18 cellular contexts compared by ENCODE assay signal in genomic region chr2:25400576-25401241, GRCh38. TPM values are rescaled to one million over a fixed set of nuclear protein-coding genes. Genes with fewer than 3 reads are reported as not detected.
A peak's percentile ranks its signal among the peaks of the same experiment; 100 is the strongest.
DNase-seq lines count a peak whose midpoint lies in the region; ATAC-seq, FAIRE-seq and TF ChIP-seq lines count a peak whose summit lies in the region.
"Had no signal": no experiment of that assay in that cellular context is flagged by ENCODE, and none has a peak within 500 bp of the region (broad histone marks: within the 10 kb centered on the region; RNA-seq: fewer than 3 reads in every experiment).

No MANE protein-coding gene starts in this region.

- no peak for TF ChIP-seq CTCF in hepatocyte (IDR thresholded peaks at IDR 0.05; ENCODE audit: poor library complexity)

- H2AFZ ChIP-seq in hepatocyte, result no peak overlapping the region

- no peak for ATAC-seq in GM18868 (IDR thresholded peaks at IDR 0.05; ENCODE audit: unreplicated experiment)
- ATAC-seq: activated CD4-positive, alpha-beta T cell treated with anti-CD3 and anti-CD28 coated beads for 36 hours; Panc1 had no signal

- H3K9me2 ChIP-seq in hepatocyte (replicated peaks; ENCODE audit: insufficient read depth), result no peaks in the 10 kb centered on the region

- H3K9me3 ChIP-seq in BLaER1 (no peaks in the 10 kb centered on the region), hepatocyte (ENCODE audit: low read depth) (no peaks in the 10 kb centered on the region)
- H3K9me3 ChIP-seq: SJSA1 had no signal

- DNase-seq in DMS 273 treated with DMSO at 0.1 percent for 48 hours (lab: John Stamatoyannopoulos, UW), result peak; percentile 79
- peak; percentile 32 for DNase-seq in OCI-M1 (lab: John Stamatoyannopoulos, UW)
- no peak for DNase-seq in hepatocyte (ENCODE audit: low spot score)
- DNase-seq in NAMALWA (ENCODE audit: low spot score), result no peak
- DNase-seq in GM19239 (ENCODE audit: insufficient read length, low spot score), result no peak
- DNase-seq: activated CD4-positive, alpha-beta T cell treated with anti-CD3 and anti-CD28 coated beads for 36 hours; activated CD8-positive, alpha-beta memory T cell treated with anti-CD3 and anti-CD28 coated beads, Interleukin-2, amount 50 U/mL, for 48 hours; activated gamma-delta T cell treated with Interleukin-2 at 50 U/mL for 16 hours; effector CD8-positive, alpha-beta T cell; immature natural killer cell; NCI-H2029 treated with DMSO at 0.1 percent for 48 hours; stimulated activated CD4-positive, alpha-beta T cell treated with anti-CD3 and anti-CD28 coated beads, Interleukin-2, amount 100 ng/mL, for 48 hours had no signal

- 72% methylated on average over 3 of the region's 3 CpGs for WGBS in hepatocyte (ENCODE audit: low lambda C conversion rate, missing lambda C conversion rate)

- peaks cover 68% of the 10 kb centered on the region for H3K4me1 ChIP-seq in BLaER1
- peaks cover 8% of the 10 kb centered on the region for H3K4me1 ChIP-seq in hepatocyte (ENCODE audit: insufficient read depth)
- H3K4me1 ChIP-seq: SJSA1 had no signal

- H3K27me3 ChIP-seq in BLaER1, result no peaks in the 10 kb centered on the region
- H3K27me3 ChIP-seq in hepatocyte, result no peaks in the 10 kb centered on the region
- H3K27me3 ChIP-seq: SJSA1 had no signal

- H4K20me1 ChIP-seq in BLaER1 (no peaks in the 10 kb centered on the region), hepatocyte (ENCODE audit: insufficient read depth, poor library complexity, severe bottlenecking) (no peaks in the 10 kb centered on the region)

- H3K36me3 ChIP-seq in BLaER1 (peaks cover 3% of the 10 kb centered on the region; the same call in 1 of the 2 replicates), hepatocyte (replicated peaks; ENCODE audit: insufficient read depth, low read depth) (no peaks in the 10 kb centered on the region)
- H3K36me3 ChIP-seq: SJSA1 had no signal

- H3K9ac ChIP-seq in BLaER1, result no peak overlapping the region

- H3K4me3 ChIP-seq in BLaER1 (no peak overlapping the region), hepatocyte (no peak overlapping the region)
- H3K4me3 ChIP-seq: lung, SJSA1 had no signal

- peak overlapping the region; percentile 22; the same call in 1 of the 2 replicates for H3K27ac ChIP-seq in BLaER1
- peak overlapping the region; percentile 82 for H3K27ac ChIP-seq in hepatocyte
- H3K27ac ChIP-seq: SJSA1 had no signal

- FAIRE-seq in GM19239 (lab: Jason Lieb, UNC), result no peak
- FAIRE-seq: G401.6 had no signal

- H3K79me2 ChIP-seq in hepatocyte, result no peaks in the 10 kb centered on the region

- H3K4me2 ChIP-seq in BLaER1 (peak overlapping the region; percentile 68), hepatocyte (no peak overlapping the region)

RNA-seq across cellular contexts. Expression of gene DNMT3A, which starts 59.0 kb away (rescaled TPM):
- 43.8 and 49.5 TPM in 2 replicates for total RNA-seq in hepatocyte
- polyA plus RNA-seq in hepatocyte, result 27.9 and 28.3 TPM in 2 replicates

Comparison
In these comparisons a context has a peak if more than half of its experiments do, and no peak if none do; other contexts are left out.
1. DNase-seq: peak in DMS 273 treated with DMSO at 0.1 percent for 48 hours (single experiment) and OCI-M1 (single experiment); none in hepatocyte (single experiment), NAMALWA (single experiment) and GM19239 (single experiment).